ENCODE assay signal across 10 cellular contexts in the genomic region with DNA sequence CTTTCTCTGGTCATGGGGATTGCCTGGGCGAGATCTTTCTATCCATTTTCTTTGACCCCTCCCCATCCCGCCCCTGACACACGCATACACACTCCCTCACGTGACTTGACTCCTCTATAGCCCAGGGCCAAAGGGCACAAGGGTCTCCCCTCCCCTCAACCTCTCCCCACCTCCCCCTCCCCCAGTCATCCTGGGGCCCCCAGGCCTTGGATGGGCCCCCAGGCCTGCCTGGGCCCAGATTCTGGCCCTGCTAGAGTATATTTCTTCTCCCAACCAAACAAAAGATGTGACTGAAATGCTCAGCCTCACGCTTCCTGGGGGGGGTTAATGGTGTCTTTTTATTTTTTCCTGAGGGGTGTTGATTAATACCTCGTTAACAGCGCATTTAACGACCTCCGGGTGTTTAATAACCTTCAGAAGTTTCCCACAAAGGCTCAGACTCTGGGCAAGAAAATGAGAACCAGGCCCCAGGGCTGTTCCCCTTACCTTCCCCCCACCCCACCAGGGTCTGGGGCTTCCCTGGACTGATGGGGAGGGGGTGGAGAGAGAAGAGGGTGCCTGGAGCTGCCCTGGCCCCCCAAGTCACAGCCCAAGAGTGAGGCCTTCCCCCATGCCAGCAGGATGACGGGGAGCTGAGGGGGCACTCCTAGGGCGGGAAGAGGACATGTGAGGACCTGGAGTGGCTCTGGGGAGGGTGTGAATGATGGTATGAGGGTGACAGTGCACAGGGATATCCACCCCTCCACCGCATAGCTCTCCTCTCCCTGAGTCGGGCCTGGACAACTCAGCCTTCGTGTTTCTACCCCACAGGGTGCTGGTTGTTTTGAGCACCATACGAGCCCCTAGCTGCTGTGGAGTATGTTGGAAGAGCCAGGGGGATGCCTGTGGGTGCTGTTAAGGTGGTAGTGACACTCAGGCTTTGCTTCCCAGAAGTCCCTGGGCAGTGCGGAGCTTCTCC. TPM values are rescaled to one million over a fixed set of nuclear protein-coding genes. Genes with fewer than 3 reads are reported as not detected.
DNase-seq lines count a peak whose midpoint lies in the region; ATAC-seq and TF ChIP-seq lines count a peak whose summit lies in the region.
"Had no signal": no experiment of that assay in that cellular context is flagged by ENCODE, and none has a peak within 500 bp of the region (broad histone marks: within the 10 kb centered on the region; RNA-seq: fewer than 3 reads in every experiment).

No MANE protein-coding gene starts in this region.

- ATAC-seq in Panc1 (no peak), thoracic aorta (ENCODE audit: insufficient number of reproducible peaks, low FRiP score, low read depth) (no peak), HG02970 (IDR thresholded peaks at IDR 0.05; ENCODE audit: low FRiP score, unreplicated experiment) (no peak)
- ATAC-seq: PC-3 had no signal

- no peak for DNase-seq in Panc1 (ENCODE audit: low read depth, low spot score)
- no peak for DNase-seq in mesothelial cell of epicardium (ENCODE audit: low spot score in 2 of 2, unreplicated experiment in 2 of 2)
- no peak for DNase-seq in thoracic aorta (ENCODE audit: low spot score)
- no peak for DNase-seq in BE2C
- DNase-seq in NK-92 treated with Interleukin-12 subunit alpha and Interleukin-12 subunit beta, amount 100 ng/mL, for 24 hours (lab: John Stamatoyannopoulos, UW) = no peak
- DNase-seq in G401 (ENCODE audit: low spot score) = no peak
- DNase-seq: kidney glomerular epithelial cell, PC-3 had no signal

- H3K4me1 ChIP-seq in Panc1 (ENCODE audit: control insufficient read depth, insufficient read depth, low read length) (peaks cover 54% of the 10 kb centered on the region), ectodermal cell (ENCODE audit: control insufficient read depth, insufficient read depth, low read length) (peaks cover 50% of the 10 kb centered on the region), thoracic aorta (ENCODE audit: control insufficient read depth in 1 of 2, low read depth in 2 of 2) (peaks cover 22 to 63% of the 10 kb centered on the region in 2 donors), BE2C (no peaks in the 10 kb centered on the region)

- H3K4me3 Mint-ChIP-seq in mesothelial cell of epicardium = peak overlapping the region; percentile 83

- intact Hi-C loops in Panc1 (cut with micrococcal nuclease; ENCODE audit: unreplicated experiment) = no loop called here

- H3K27me3 ChIP-seq in Panc1 (ENCODE audit: control insufficient read depth, insufficient read depth, low read length) (no peaks in the 10 kb centered on the region), ectodermal cell (ENCODE audit: control insufficient read depth, insufficient read depth, low read length, poor library complexity, severe bottlenecking) (no peaks in the 10 kb centered on the region), thoracic aorta (replicated peaks; ENCODE audit: insufficient read depth) (no peaks in the 10 kb centered on the region), BE2C (no peaks in the 10 kb centered on the region)

- 52 to 62% methylated on average over 14 to 16 of the region's 16 CpGs for WGBS in ectodermal cell, 2 experiments

- H3K4me1 Mint-ChIP-seq in mesothelial cell of epicardium = peaks cover 66% of the 10 kb centered on the region

- BruUV-seq in Panc1 (replicated peaks; lab: Mats Ljungman, UMichigan) = no TSS peak

- POLR2A ChIA-PET in Panc1 (lab: Charles Lee) = interaction anchor here (0.6 kb wide), 1 partner anchor 816 kb away, joined by 4 read pairs; no protein-coding TSS in a partner anchor

- H3K27ac Mint-ChIP-seq in mesothelial cell of epicardium = peak overlapping the region; percentile 75

- CTCF ChIA-PET in Panc1 (lab: Charles Lee) = no interaction called here

- H3K36me3 ChIP-seq in Panc1 (ENCODE audit: control insufficient read depth, insufficient read depth, low read length) (no peaks in the 10 kb centered on the region), ectodermal cell (ENCODE audit: control insufficient read depth, insufficient read depth, low read length) (peaks cover 9% of the 10 kb centered on the region), thoracic aorta (peaks cover 14% of the 10 kb centered on the region), BE2C (peaks cover 18% of the 10 kb centered on the region)

- H3K9me3 ChIP-seq in Panc1 (ENCODE audit: control insufficient read depth, insufficient read depth, low read depth, low read length) (no peaks in the 10 kb centered on the region), ectodermal cell (ENCODE audit: control insufficient read depth, low read length) (no peaks in the 10 kb centered on the region), thoracic aorta (no peaks in the 10 kb centered on the region), BE2C (no peaks in the 10 kb centered on the region)

- H3K9me3 Mint-ChIP-seq in mesothelial cell of epicardium = no peaks in the 10 kb centered on the region

- H3K27ac ChIP-seq in Panc1 (ENCODE audit: low read length) = peak overlapping the region; percentile 23; the same call in 1 of the 2 replicates
- H3K27ac ChIP-seq in ectodermal cell (ENCODE audit: insufficient read depth, low read depth, low read length, poor library complexity, severe bottlenecking) = peak overlapping the region; percentile 38
- H3K27ac ChIP-seq in thoracic aorta = peak overlapping the region; percentile 96 to 98

- no peak overlapping the region for H3K4me3 ChIP-seq in Panc1 (ENCODE audit: low read depth in 2 of 2, low read length in 2 of 2)
- H3K4me3 ChIP-seq in ectodermal cell (ENCODE audit: insufficient read depth, low read depth, low read length) = peak overlapping the region; percentile 48
- H3K4me3 ChIP-seq in thoracic aorta = peak overlapping the region; percentile 91
- no peak overlapping the region for H3K4me3 ChIP-seq in BE2C (ENCODE audit: low read depth, low read length)

- no peak for TF ChIP-seq CTCF in Panc1 (IDR thresholded peaks at IDR 0.05)
- no peak for TF ChIP-seq CTCF in mesothelial cell of epicardium (IDR thresholded peaks at IDR 0.05; ENCODE audit: unreplicated experiment)
- no peak for TF ChIP-seq CTCF in thoracic aorta (IDR thresholded peaks at IDR 0.05)
- TF ChIP-seq CTCF in BE2C (IDR thresholded peaks at IDR 0.05; ENCODE audit: low read depth, low read length) = no peak

- H3K36me3 Mint-ChIP-seq in mesothelial cell of epicardium = peaks cover 2% of the 10 kb centered on the region

- peaks cover 4% of the 10 kb centered on the region for H3K27me3 Mint-ChIP-seq in mesothelial cell of epicardium (ENCODE audit: low read depth)

- in situ Hi-C loops in Panc1 (cut with HindIII; ENCODE audit: low pct_unique_long_range_greater_than_20kb, low sequenced_read_pairs) (no loop called here), G401 (cut with HindIII; ENCODE audit: low sequenced_read_pairs) (no loop called here)

RNA-seq across cellular contexts. Expression of a gene that starts 3.6 kb away (rescaled TPM):
- total RNA-seq in Panc1 (2021; ENCODE audit: unreplicated experiment) (14.8 TPM), mesothelial cell of epicardium (112 to 131 TPM (median 123 TPM) in 3 replicates), thoracic aorta (100 to 1,000 TPM in 1 of 2 donors, 10 to 100 TPM in 1; 75.8 to 225 TPM)
- 18.7 TPM for polyA plus RNA-seq in Panc1 (2012; ENCODE audit: insufficient read length)
- polyA plus RNA-seq in ectodermal cell (2013, experiment 1 of 4) = 224 TPM
- 241 TPM for polyA plus RNA-seq in ectodermal cell (2013, experiment 2 of 4)
- polyA plus RNA-seq in ectodermal cell (2013, experiment 3 of 4) = 222 TPM
- polyA plus RNA-seq in ectodermal cell (2013, experiment 4 of 4) = 225 TPM
- 91.9 TPM for polyA plus RNA-seq in BE2C (2012; ENCODE audit: insufficient read depth, insufficient read length, low read depth)
- total RNA-seq in G401 (2014; rRNA removed; shearing (Covaris generic)) = 36.9 and 37.4 TPM in 2 replicates

Comparison
In these comparisons a context has a peak if more than half of its experiments do, and no peak if none do; other contexts are left out.
1. H3K27ac ChIP-seq: peak in every context shown above with its lines; median percentile 97 in thoracic aorta; 38 in ectodermal cell; 23 in Panc1.
2. H3K4me3 ChIP-seq: peak in ectodermal cell (single experiment) and thoracic aorta (single experiment); none in Panc1 (0 of 2) and BE2C (single experiment).